ENCODE assay signal across 1 cellular context in genomic region chr1:227887697-227888403, GRCh38.
TF ChIP-seq lines count a peak whose summit lies in the region.

No MANE protein-coding gene starts in this region.

TF ChIP-seq in liver, 16 proteins besides CTCF, POLR2A, EP300 and RAD21 (continued from another document):
- TF ChIP-seq ATF3 (IDR thresholded peaks at IDR 0.05) = no peak
- no peak for TF ChIP-seq EGR1 (IDR thresholded peaks at IDR 0.05; ENCODE audit: low read depth in 2 of 2)
- peak in 1 of 2 donors; percentile 1 for TF ChIP-seq GABPA (IDR thresholded peaks at IDR 0.05 in 1 of 2, conservative IDR thresholded peaks at IDR 0.05 in 1 of 2)
